In the genomic region with DNA sequence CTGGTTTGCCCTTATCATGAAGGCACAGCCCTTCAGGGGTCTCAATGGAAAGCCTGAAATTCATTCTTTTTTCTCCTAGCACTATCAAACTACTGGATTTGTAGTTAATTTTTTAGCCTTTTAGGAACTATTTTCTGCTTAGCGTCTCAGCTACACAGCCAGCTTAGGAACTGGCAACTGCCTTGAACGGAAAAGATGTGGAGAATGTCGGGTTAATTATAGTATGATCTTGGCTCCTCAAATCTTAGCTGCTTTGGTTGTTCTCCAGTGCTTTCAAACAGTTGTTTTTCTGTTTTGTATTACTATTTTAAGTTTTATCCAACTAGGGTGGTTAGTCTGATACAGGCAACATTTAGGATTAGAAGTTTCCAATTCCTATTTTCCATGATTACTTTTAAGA, we compare ENCODE assay signal across 21 cellular contexts. TPM values are rescaled to one million over a fixed set of nuclear protein-coding genes. Genes with fewer than 3 reads are reported as not detected.
A peak's percentile ranks its signal among the peaks of the same experiment; 100 is the strongest.
DNase-seq lines count a peak whose midpoint lies in the region; ATAC-seq and TF ChIP-seq lines count a peak whose summit lies in the region.
"Had no signal": no experiment of that assay in that cellular context is flagged by ENCODE, and none has a peak within 500 bp of the region (broad histone marks: within the 10 kb centered on the region; RNA-seq: fewer than 3 reads in every experiment).

No MANE protein-coding gene starts in this region.

- H3K9ac ChIP-seq in skeletal muscle tissue (ENCODE audit: low read depth in 1 of 3, low read length in 3 of 3): peak overlapping the region in 2 of 3 donors; percentile 3 to 24

- H3K27ac ChIP-seq in right atrium auricular region (peak overlapping the region in 1 of 2 donors; percentile 61), ascending aorta (peak overlapping the region; percentile 46 to 71), left ventricle myocardium inferior (replicated peaks) (peak overlapping the region; percentile 52), skeletal muscle tissue (ENCODE audit: low read depth, low read length) (no peak overlapping the region)

- H3K4me1 ChIP-seq in right atrium auricular region (peaks cover 0 to 3% of the 10 kb centered on the region in 2 donors), ascending aorta (peaks cover 0 to 12% of the 10 kb centered on the region in 2 donors), left ventricle myocardium inferior (peaks cover 50% of the 10 kb centered on the region), skeletal muscle tissue (ENCODE audit: control insufficient read depth in 3 of 3, insufficient read depth in 3 of 3, low read length in 3 of 3) (peaks cover 3 to 5% (median 4%) of the 10 kb centered on the region in 3 donors)

- no peak overlapping the region for H3K4me3 Mint-ChIP-seq in T-cell
- no peak overlapping the region for H3K4me3 Mint-ChIP-seq in naive thymus-derived CD8-positive, alpha-beta T cell
- H3K4me3 Mint-ChIP-seq: CD8-positive, alpha-beta memory T cell had no signal

- POLR2A ChIA-PET in T-cell (lab: Charles Lee): interaction anchor here in 1 of 2 donors (0.6 kb wide), 1 partner anchor 20 kb away, joined by 3 read pairs; no protein-coding TSS in a partner anchor
- POLR2A ChIA-PET in naive thymus-derived CD8-positive, alpha-beta T cell (lab: Charles Lee): no interaction called here

- H3K36me3 Mint-ChIP-seq in T-cell: peaks cover 38% of the 10 kb centered on the region
- H3K36me3 Mint-ChIP-seq in naive thymus-derived CD8-positive, alpha-beta T cell: peaks cover 0 to 69% (median 13%) of the 10 kb centered on the region in 3 donors

- H3K27me3 ChIP-seq in right atrium auricular region (no peaks in the 10 kb centered on the region), ascending aorta (no peaks in the 10 kb centered on the region), left ventricle myocardium inferior (ENCODE audit: low read depth) (no peaks in the 10 kb centered on the region), skeletal muscle tissue (ENCODE audit: control insufficient read depth in 3 of 3, insufficient read depth in 3 of 3, low read length in 3 of 3) (no peaks in the 10 kb centered on the region)
- H3K27me3 ChIP-seq: MG63 had no signal

- TF ChIP-seq CTCF in right atrium auricular region (IDR thresholded peaks at IDR 0.05) (no peak), ascending aorta (IDR thresholded peaks at IDR 0.05) (no peak), left ventricle myocardium inferior (IDR thresholded peaks at IDR 0.05; ENCODE audit: borderline replicate concordance) (no peak)

- H3K4me3 ChIP-seq in right atrium auricular region: no peak overlapping the region
- no peak overlapping the region for H3K4me3 ChIP-seq in ascending aorta
- peak overlapping the region; percentile 34 for H3K4me3 ChIP-seq in left ventricle myocardium inferior
- peak overlapping the region in 2 of 3 donors; percentile 3 to 45 for H3K4me3 ChIP-seq in skeletal muscle tissue (ENCODE audit: low read length in 3 of 3)
- H3K4me3 ChIP-seq: MG63 had no signal

- H3K27ac Mint-ChIP-seq in T-cell: peak overlapping the region in 1 of 2 donors; percentile 10
- peak overlapping the region in 3 of 10 donors; percentile 14 to 68 (median 37) for H3K27ac Mint-ChIP-seq in naive thymus-derived CD8-positive, alpha-beta T cell

- H3K27me3 Mint-ChIP-seq in T-cell: no peaks in the 10 kb centered on the region
- H3K27me3 Mint-ChIP-seq in naive thymus-derived CD8-positive, alpha-beta T cell: no peaks in the 10 kb centered on the region
- H3K27me3 Mint-ChIP-seq: CD8-positive, alpha-beta memory T cell had no signal

- DNase-seq in Right ventricle myocardium inferior (ENCODE audit: missing footprints) (no peak), right atrium auricular region (ENCODE audit: low spot score) (no peak), ascending aorta (ENCODE audit: low spot score in 2 of 2) (no peak), left ventricle myocardium inferior (no peak), NCI-H2171 treated with DMSO at 0.1 percent for 48 hours (lab: John Stamatoyannopoulos, UW) (no peak), T-cell (no peak)
- no peak for DNase-seq in naive thymus-derived CD8-positive, alpha-beta T cell
- DNase-seq: AML-193; C1 segment of cervical spinal cord; Calu3; CD8-positive, alpha-beta memory T cell; DMS153; GOT3; MG63; NCI-H1417; NCI-H1694 treated with DMSO at 0.1 percent for 48 hours; NCI-H2081 treated with DMSO at 0.1 percent for 48 hours; NCI-H446; NCI-H526 treated with DMSO at 0.1 percent for 48 hours; OCI-M1 had no signal

- CTCF ChIA-PET in T-cell (lab: Charles Lee): interaction anchor here in 1 of 2 donors (2.1 kb wide), 1 partner anchor 32 kb away, joined by 8 read pairs; no protein-coding TSS in a partner anchor

- ATAC-seq in Right ventricle myocardium inferior (peak; percentile 52), T-cell (replicated peaks in 1 of 4) (no peak)
- no peak for ATAC-seq in naive thymus-derived CD8-positive, alpha-beta T cell

- intact Hi-C loops in Right ventricle myocardium inferior (cut with DNase I): no loop called here
- intact Hi-C loops in ascending aorta (cut with DNase I): no loop called here
- intact Hi-C loops in left ventricle myocardium inferior (cut with micrococcal nuclease): no loop called here

- no peaks in the 10 kb centered on the region for H3K9me3 Mint-ChIP-seq in T-cell
- H3K9me3 Mint-ChIP-seq in naive thymus-derived CD8-positive, alpha-beta T cell: no peaks in the 10 kb centered on the region
- H3K9me3 Mint-ChIP-seq: CD8-positive, alpha-beta memory T cell had no signal

- peaks cover 17 to 27% (median 19%) of the 10 kb centered on the region in 3 donors for H3K4me1 Mint-ChIP-seq in T-cell
- peaks cover 7 to 21% (median 16%) of the 10 kb centered on the region in 4 donors for H3K4me1 Mint-ChIP-seq in naive thymus-derived CD8-positive, alpha-beta T cell

- H3K9me3 ChIP-seq in right atrium auricular region: no peaks in the 10 kb centered on the region
- no peaks in the 10 kb centered on the region for H3K9me3 ChIP-seq in ascending aorta
- no peaks in the 10 kb centered on the region for H3K9me3 ChIP-seq in left ventricle myocardium inferior (replicated peaks)
- no peaks in the 10 kb centered on the region for H3K9me3 ChIP-seq in skeletal muscle tissue (ENCODE audit: control insufficient read depth in 3 of 3, low read length in 3 of 3)
- H3K9me3 ChIP-seq: MG63 had no signal

- H3K36me3 ChIP-seq in right atrium auricular region: peaks cover 15% of the 10 kb centered on the region
- H3K36me3 ChIP-seq in ascending aorta: peaks cover 0 to 14% of the 10 kb centered on the region in 2 donors
- peaks cover 11% of the 10 kb centered on the region for H3K36me3 ChIP-seq in left ventricle myocardium inferior
- H3K36me3 ChIP-seq in skeletal muscle tissue (ENCODE audit: control insufficient read depth in 3 of 3, insufficient read depth in 3 of 3, low read length in 3 of 3): peaks cover 0 to 10% (median 2%) of the 10 kb centered on the region in 3 donors

RNA-seq across cellular contexts. Expression of gene CCNH, which starts 44.1 kb away (rescaled TPM):
- total RNA-seq in Right ventricle myocardium inferior (18.4 TPM), right atrium auricular region (10 to 100 TPM; 37.9 to 55.6 TPM), ascending aorta (65.7 TPM), left ventricle myocardium inferior (20.3 TPM), skeletal muscle tissue (51.7 TPM), T-cell (100 to 1,000 TPM in 2 of 5 donors, 10 to 100 TPM in 3; 64.2 to 276 (median 72.9) TPM)
- 10 to 100 TPM; 86.9 TPM for total RNA-seq in naive thymus-derived CD8-positive, alpha-beta T cell
- polyA plus RNA-seq in naive thymus-derived CD8-positive, alpha-beta T cell: 10 to 100 TPM; 50.2 to 58.1 (median 57.3) TPM

Comparison
In these comparisons a context has a peak if more than half of its experiments do, and no peak if none do; other contexts are left out.
1. H3K4me3 ChIP-seq: peak in left ventricle myocardium inferior (single experiment) and skeletal muscle tissue (2 of 3); none in right atrium auricular region (0 of 2) and ascending aorta (0 of 2).